ENCODE assay signal across 1 cellular context in genomic region chr4:98929341-98930267, GRCh38.
A peak's percentile ranks its signal among the peaks of the same experiment; 100 is the strongest.
TF ChIP-seq lines count a peak whose summit lies in the region.

No MANE protein-coding gene starts in this region.

TF ChIP-seq in H1, 55 proteins besides CTCF, POLR2A, EP300 and RAD21 (continued from another document):
- no peak for TF ChIP-seq CHD7 (IDR thresholded peaks at IDR 0.05; ENCODE audit: insufficient replicate concordance, low read length)
- TF ChIP-seq NRF1 (IDR thresholded peaks at IDR 0.05; ENCODE audit: low read depth, low read length) = no peak
- TF ChIP-seq KDM4A (IDR thresholded peaks at IDR 0.05; ENCODE audit: low read depth, low read length, severe bottlenecking) = peak; percentile 31
- no peak for TF ChIP-seq ASH2L (IDR thresholded peaks at IDR 0.05; ENCODE audit: low read length)
- peak; percentile 91 for TF ChIP-seq POLR2AphosphoS5 (IDR thresholded peaks at IDR 0.05; ENCODE audit: low read depth, low read length)
- peak; percentile 82 for TF ChIP-seq TAF1 (IDR thresholded peaks at IDR 0.05; ENCODE audit: low read depth, low read length)
- TF ChIP-seq SUZ12 (IDR thresholded peaks at IDR 0.05; ENCODE audit: low read length) = no peak
- TF ChIP-seq TBP (IDR thresholded peaks at IDR 0.05; ENCODE audit: low read depth, low read length) = peak; percentile 82
- TF ChIP-seq MAX (IDR thresholded peaks at IDR 0.05) = peak; percentile 68
